ENCODE assay signal across 19 cellular contexts in genomic region chr6:127844529-127844928, GRCh38. TPM values are rescaled to one million over a fixed set of nuclear protein-coding genes. Genes with fewer than 3 reads are reported as not detected.
DNase-seq lines count a peak whose midpoint lies in the region; ATAC-seq and TF ChIP-seq lines count a peak whose summit lies in the region.
"Had no signal": no experiment of that assay in that cellular context is flagged by ENCODE, and none has a peak within 500 bp of the region (broad histone marks: within the 10 kb centered on the region; RNA-seq: fewer than 3 reads in every experiment).

No MANE protein-coding gene starts in this region.

- no peak overlapping the region for H2AFZ ChIP-seq in IMR-90 (replicated peaks; ENCODE audit: low read length, poor library complexity)
- H2AFZ ChIP-seq: GM23248 had no signal

- TF ChIP-seq RAD21 in IMR-90 (IDR thresholded peaks at IDR 0.05; ENCODE audit: low read length): no peak

- dilution Hi-C loops in IMR-90 (cut with HindIII; ENCODE audit: low sequenced_read_pairs, unreplicated experiment): no loop called here

- no peaks in the 10 kb centered on the region for H3K9me1 ChIP-seq in IMR-90 (ENCODE audit: insufficient read depth, low read length)

- intact Hi-C loops in IMR-90 (cut with micrococcal nuclease): no loop called here

- CTCF ChIA-PET in IMR-90 (lab: Yijun Ruan, JAX): no interaction called here

- no peaks in the 10 kb centered on the region for H3K79me1 ChIP-seq in IMR-90 (ENCODE audit: low read depth in 1 of 2, low read length in 2 of 2)

- H3K9me3 ChIP-seq in IMR-90 (ENCODE audit: control insufficient read depth, insufficient read depth, low read length): no peaks in the 10 kb centered on the region
- H3K9me3 ChIP-seq: BLaER1 treated with 17β-estradiol and CSF1 and Interleukin-3, amounts not matched to agents 10 nM and 100 nM; HAP-1 had no signal

- no peak overlapping the region for H3K4ac ChIP-seq in IMR-90 (ENCODE audit: low read depth, low read length)

- POLR2A ChIA-PET in IMR-90 (lab: Charles Lee; ENCODE audit: unreplicated experiment): no interaction called here

- no peak overlapping the region for H2BK120ac ChIP-seq in IMR-90 (ENCODE audit: low read depth, low read length)

- WGBS in IMR-90 (ENCODE audit: extremely low coverage in 2 of 2, insufficient read length in 1 of 2), 2 experiments: no CpG with 5 or more reads among the region's 1 CpG

- H3K18ac ChIP-seq in IMR-90 (ENCODE audit: low read depth, low read length): no peak overlapping the region

- H3K36me3 ChIP-seq in IMR-90 (ENCODE audit: control insufficient read depth, insufficient read depth, low read length): no peaks in the 10 kb centered on the region
- H3K36me3 ChIP-seq: BLaER1 treated with 17β-estradiol and CSF1 and Interleukin-3, amounts not matched to agents 10 nM and 100 nM; HAP-1 had no signal

- no peaks in the 10 kb centered on the region for H3K4me1 ChIP-seq in IMR-90 (ENCODE audit: control insufficient read depth, insufficient read depth, low read length)
- H3K4me1 ChIP-seq: BLaER1 treated with 17β-estradiol and CSF1 and Interleukin-3, amounts not matched to agents 10 nM and 100 nM; HAP-1 had no signal

- no peaks in the 10 kb centered on the region for H3K27me3 ChIP-seq in IMR-90 (ENCODE audit: control insufficient read depth, insufficient read depth, low read length)
- H3K27me3 ChIP-seq: BLaER1 treated with 17β-estradiol and CSF1 and Interleukin-3, amounts not matched to agents 10 nM and 100 nM had no signal

- DNase-seq in EH (ENCODE audit: low read depth) (peak; percentile 68), IMR-90 (peak; percentile 47), astrocyte of the spinal cord (ENCODE audit: low read depth, low spot score) (peak; percentile 18), fibroblast of peridontal ligament (ENCODE audit: extremely low read depth) (peak; percentile 83), NCI-H748 (lab: John Stamatoyannopoulos, UW; ENCODE audit: unreplicated experiment) (no peak), dermis blood vessel endothelial cell (no peak)
- DNase-seq: Calu3; CD8-positive, alpha-beta T cell; DMS79 treated with DMSO at 0.1 percent for 48 hours; EL; GM23248 had no signal

- H3K27ac ChIP-seq in IMR-90 (ENCODE audit: insufficient read depth, low read length): no peak overlapping the region
- H3K27ac ChIP-seq: BLaER1 treated with 17β-estradiol and CSF1 and Interleukin-3, amounts not matched to agents 10 nM and 100 nM; GM23248; HL-60 had no signal

- TF ChIP-seq CTCF in IMR-90 (conservative IDR thresholded peaks at IDR 0.05; ENCODE audit: low read depth, low read length) (no peak), astrocyte of the spinal cord (IDR thresholded peaks at IDR 0.05; ENCODE audit: low read depth, low read length) (no peak)

- no TSS peak for BruUV-seq in IMR-90 (replicated peaks; lab: Mats Ljungman, UMichigan)

- no peak overlapping the region for H3K4me2 ChIP-seq in IMR-90 (ENCODE audit: low read depth, low read length)
- H3K4me2 ChIP-seq: BLaER1 treated with 17β-estradiol and CSF1 and Interleukin-3, amounts not matched to agents 10 nM and 100 nM had no signal

- no peak overlapping the region for H3K9ac ChIP-seq in IMR-90 (ENCODE audit: low read depth, low read length)
- H3K9ac ChIP-seq: BLaER1 treated with 17β-estradiol and CSF1 and Interleukin-3, amounts not matched to agents 10 nM and 100 nM; GM23248 had no signal

- in situ Hi-C loops in IMR-90 (cut with MboI; ENCODE audit: low sequenced_read_pairs): no loop called here
- in situ Hi-C loops in astrocyte of the spinal cord (cut with HindIII; ENCODE audit: low sequenced_read_pairs): no loop called here

- H3K4me3 ChIP-seq in IMR-90 (ENCODE audit: insufficient read depth, low read depth, low read length) (no peak overlapping the region), astrocyte of the spinal cord (ENCODE audit: low read depth, low read length) (no peak overlapping the region)
- H3K4me3 ChIP-seq: BLaER1 treated with 17β-estradiol and CSF1 and Interleukin-3, amounts not matched to agents 10 nM and 100 nM; GM12878; GM23248; HAP-1 had no signal

- H4K8ac ChIP-seq in IMR-90 (ENCODE audit: low read depth in 2 of 2, low read length in 2 of 2): no peak overlapping the region

- no peak overlapping the region for H2AK5ac ChIP-seq in IMR-90 (ENCODE audit: low read depth, low read length)

- H3K14ac ChIP-seq in IMR-90 (replicated peaks; ENCODE audit: low read depth, low read length): no peak overlapping the region

- H3K23ac ChIP-seq in IMR-90 (ENCODE audit: low read depth, low read length): no peak overlapping the region

- H4K91ac ChIP-seq in IMR-90 (ENCODE audit: insufficient read depth, low read depth, low read length): no peak overlapping the region

- no peak overlapping the region for H3K56ac ChIP-seq in IMR-90 (ENCODE audit: extremely low read depth, insufficient read depth, low read length)

- H4K20me1 ChIP-seq in IMR-90 (ENCODE audit: insufficient read depth, low read length): no peaks in the 10 kb centered on the region
- H4K20me1 ChIP-seq: BLaER1 treated with 17β-estradiol and CSF1 and Interleukin-3, amounts not matched to agents 10 nM and 100 nM had no signal

- no peak overlapping the region for H2BK5ac ChIP-seq in IMR-90 (ENCODE audit: low read depth, low read length, poor library complexity, severe bottlenecking)

- no peak overlapping the region for H2BK20ac ChIP-seq in IMR-90 (ENCODE audit: low read depth, low read length)

- no peak for TF ChIP-seq POLR2A in IMR-90 (IDR thresholded peaks at IDR 0.05; ENCODE audit: low read depth, low read length)

- H4K5ac ChIP-seq in IMR-90 (ENCODE audit: low read depth, low read length): no peak overlapping the region

- H2AK9ac ChIP-seq in IMR-90 (replicated peaks; ENCODE audit: low read depth, low read length, poor library complexity): no peak overlapping the region

- peak; percentile 51; the same call in 1 of the 2 replicates for ATAC-seq in IMR-90 (ENCODE audit: low read depth)
- ATAC-seq: CD8-positive, alpha-beta T cell; GM12878 had no signal

- no peak overlapping the region for H2BK15ac ChIP-seq in IMR-90 (ENCODE audit: low read depth, low read length)

TF ChIP-seq in IMR-90, 13 proteins besides CTCF, POLR2A, EP300 and RAD21:
- TF ChIP-seq CHD1 (IDR thresholded peaks at IDR 0.05; ENCODE audit: low read depth, low read length): no peak
- TF ChIP-seq MAZ (IDR thresholded peaks at IDR 0.05; ENCODE audit: borderline replicate concordance, low read depth, low read length): no peak
- no peak for TF ChIP-seq MAFK (IDR thresholded peaks at IDR 0.05; ENCODE audit: low read depth, low read length)
- no peak for TF ChIP-seq RFX5 (IDR thresholded peaks at IDR 0.05; ENCODE audit: low read depth, low read length)
- no peak for TF ChIP-seq MXI1 (IDR thresholded peaks at IDR 0.05; ENCODE audit: borderline replicate concordance, low read depth, low read length)
- TF ChIP-seq, protein P1, sequence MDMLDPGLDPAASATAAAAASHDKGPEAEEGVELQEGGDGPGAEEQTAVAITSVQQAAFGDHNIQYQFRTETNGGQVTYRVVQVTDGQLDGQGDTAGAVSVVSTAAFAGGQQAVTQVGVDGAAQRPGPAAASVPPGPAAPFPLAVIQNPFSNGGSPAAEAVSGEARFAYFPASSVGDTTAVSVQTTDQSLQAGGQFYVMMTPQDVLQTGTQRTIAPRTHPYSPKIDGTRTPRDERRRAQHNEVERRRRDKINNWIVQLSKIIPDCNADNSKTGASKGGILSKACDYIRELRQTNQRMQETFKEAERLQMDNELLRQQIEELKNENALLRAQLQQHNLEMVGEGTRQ (IDR thresholded peaks at IDR 0.05; ENCODE audit: low read depth, low read length): no peak
- no peak for TF ChIP-seq FOS (IDR thresholded peaks at IDR 0.05; ENCODE audit: low read depth, low read length)
- TF ChIP-seq BHLHE40 (IDR thresholded peaks at IDR 0.05; ENCODE audit: low read depth, low read length): no peak
- TF ChIP-seq ELK1 (IDR thresholded peaks at IDR 0.05; ENCODE audit: borderline replicate concordance, low read depth, low read length): no peak
- no peak for TF ChIP-seq NFE2L2 (IDR thresholded peaks at IDR 0.05; ENCODE audit: low read depth, low read length)

RNA-seq across cellular contexts. Expression of gene THEMIS, which starts 56.3 kb away (rescaled TPM):
- under 0.01 TPM in 1 of 2 replicates, not detected in the other for total RNA-seq in IMR-90 (2012; rRNA removed)
- not detected in 2 replicates for polyA plus RNA-seq in IMR-90 (2012; rRNA removed)
- polyA plus RNA-seq in IMR-90 (2012; cell fraction: cytosol; rRNA removed): not detected in 2 replicates
- 0.02 TPM in 1 of 2 replicates, not detected in the other for polyA plus RNA-seq in IMR-90 (2012; cell fraction: nucleus; rRNA removed; ENCODE audit: low replicate concordance)
- not detected in 2 replicates for total RNA-seq in dermis blood vessel endothelial cell
- total RNA-seq: A172, Calu3, G401, H4, HT1080 had no signal

Comparison
In these comparisons a context has a peak if more than half of its experiments do, and no peak if none do; other contexts are left out.
1. DNase-seq: peak in EH (single experiment), IMR-90 (single experiment), astrocyte of the spinal cord (single experiment) and fibroblast of peridontal ligament (single experiment); none in NCI-H748 (single experiment) and dermis blood vessel endothelial cell (single experiment).